In the genomic region with DNA sequence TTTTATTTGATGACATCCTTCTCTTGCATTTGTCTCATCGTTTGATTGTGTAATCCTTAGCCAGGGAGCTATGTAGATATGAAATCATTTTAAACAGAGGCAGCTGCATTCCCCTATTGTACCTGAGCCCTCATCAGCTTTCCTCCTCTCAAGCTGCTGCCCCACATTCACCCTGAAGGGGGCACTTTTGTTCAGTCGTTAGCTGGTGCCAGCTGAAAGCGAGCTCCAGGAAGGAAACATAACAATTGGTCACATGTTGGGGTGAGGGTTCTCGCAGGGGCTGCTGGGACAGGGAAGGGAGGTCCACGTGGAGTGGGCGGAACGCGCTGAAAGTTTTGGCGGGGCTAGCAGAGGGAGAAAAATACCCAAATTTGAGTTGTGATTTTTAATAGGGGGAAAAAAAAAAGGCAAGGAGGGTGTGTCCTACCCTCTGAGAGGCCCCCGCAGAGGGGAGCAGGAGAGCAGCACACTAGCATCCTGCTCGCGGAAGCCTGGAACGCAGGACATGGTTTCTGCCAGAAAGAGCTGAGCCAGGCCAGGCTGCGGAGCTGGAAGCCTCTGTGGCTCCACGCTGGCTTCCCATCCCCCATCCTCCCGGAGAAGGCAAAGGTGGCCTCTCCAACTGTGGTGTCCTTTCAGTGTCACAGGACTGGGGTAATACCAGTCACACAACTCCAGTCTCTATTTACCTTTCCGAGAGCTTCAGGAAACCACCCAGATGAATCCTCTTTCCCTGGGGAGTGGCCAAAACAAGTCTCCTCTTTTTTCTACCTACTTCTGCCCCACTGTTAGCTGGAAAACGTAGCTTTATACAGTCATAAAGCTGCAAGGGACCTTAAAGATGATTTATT, we compare ENCODE assay signal across 8 cellular contexts. TPM values are rescaled to one million over a fixed set of nuclear protein-coding genes. Genes with fewer than 3 reads are reported as not detected.
DNase-seq lines count a peak whose midpoint lies in the region; ATAC-seq, FAIRE-seq and TF ChIP-seq lines count a peak whose summit lies in the region.

No MANE protein-coding gene starts in this region.

- H3K27ac ChIP-seq in neural cell (ENCODE audit: low read length): no peak overlapping the region

- peaks cover 49% of the 10 kb centered on the region for H3K4me1 ChIP-seq in ES-I3 (ENCODE audit: insufficient read depth, low read length)

- no peaks in the 10 kb centered on the region for H3F3A ChIP-seq in neural cell (ENCODE audit: insufficient read depth, low read length, poor library complexity, severe bottlenecking)

- H3K9me3 ChIP-seq in ES-I3 (ENCODE audit: control insufficient read depth, insufficient read depth, low read length): no peaks in the 10 kb centered on the region
- no peaks in the 10 kb centered on the region for H3K9me3 ChIP-seq in neural cell (ENCODE audit: low read length)

- no peaks in the 10 kb centered on the region for H3K9me3 Mint-ChIP-seq in stimulated activated naive CD8-positive, alpha-beta T cell treated with anti-CD3 and anti-CD28 coated beads, Interleukin-15, amount 100 ng/mL, for 72 hours

- TF ChIP-seq POLR2A in H54 (IDR thresholded peaks at IDR 0.05; ENCODE audit: low read depth, low read length): 0 out of 2 replicates have a peak, but pooled peaks have one; percentile 18
- peak; percentile 82 for TF ChIP-seq POLR2A in Raji (IDR thresholded peaks at IDR 0.05; ENCODE audit: insufficient read depth, low read depth, low read length)

- peaks cover 54% of the 10 kb centered on the region for H3K4me1 Mint-ChIP-seq in stimulated activated naive CD8-positive, alpha-beta T cell treated with anti-CD3 and anti-CD28 coated beads, Interleukin-15, amount 100 ng/mL, for 72 hours

- peak; percentile 96 for TF ChIP-seq CTCF in neural cell (IDR thresholded peaks at IDR 0.05; ENCODE audit: poor library complexity, severe bottlenecking)

- H3K9me2 ChIP-seq in neural cell (ENCODE audit: insufficient read depth, low read length): no peaks in the 10 kb centered on the region

- peak overlapping the region; percentile 36 to 62 for H3K27ac Mint-ChIP-seq in stimulated activated naive CD8-positive, alpha-beta T cell treated with anti-CD3 and anti-CD28 coated beads, Interleukin-15, amount 100 ng/mL, for 72 hours

- peak overlapping the region; percentile 11 for H3K4me2 ChIP-seq in neural cell (ENCODE audit: low read length)

- peak overlapping the region; percentile 81 to 84 for H3K4me3 Mint-ChIP-seq in stimulated activated naive CD8-positive, alpha-beta T cell treated with anti-CD3 and anti-CD28 coated beads, Interleukin-15, amount 100 ng/mL, for 72 hours

- TF ChIP-seq EP300 in neural cell (conservative IDR thresholded peaks at IDR 0.05; ENCODE audit: poor library complexity, severe bottlenecking): peak; percentile 24

- TF ChIP-seq RAD21 in neural cell (conservative IDR thresholded peaks at IDR 0.05): peak; percentile 92

- H2AFZ ChIP-seq in neural cell (ENCODE audit: low read depth, low read length): no peak overlapping the region

- H4K20me1 ChIP-seq in neural cell (ENCODE audit: insufficient read depth): no peaks in the 10 kb centered on the region

- H3K79me2 ChIP-seq in neural cell (replicated peaks; ENCODE audit: insufficient read depth, low read length): no peaks in the 10 kb centered on the region

- no peaks in the 10 kb centered on the region for H3K36me3 ChIP-seq in ES-I3 (ENCODE audit: insufficient read depth, low read length)
- H3K36me3 ChIP-seq in neural cell (ENCODE audit: insufficient read depth, low read length): no peaks in the 10 kb centered on the region

- H3K4me3 ChIP-seq in neural cell (ENCODE audit: low read length): peak overlapping the region; percentile 63

- H3K27me3 Mint-ChIP-seq in stimulated activated naive CD8-positive, alpha-beta T cell treated with anti-CD3 and anti-CD28 coated beads, Interleukin-15, amount 100 ng/mL, for 72 hours: no peaks in the 10 kb centered on the region

- ATAC-seq in stimulated activated naive CD8-positive, alpha-beta T cell treated with anti-CD3 and anti-CD28 coated beads, Interleukin-15, amount 100 ng/mL, for 72 hours: peak; percentile 93

- FAIRE-seq in H54 (lab: Jason Lieb, UNC): peak; percentile 15

- H3K9ac ChIP-seq in ES-I3 (ENCODE audit: low read depth, low read length) (peak overlapping the region; percentile 47), neural cell (ENCODE audit: low read length) (peak overlapping the region; percentile 37)

- DNase-seq in H54 (ENCODE audit: insufficient read length, low spot score): peak; percentile 86
- peak; percentile 92 for DNase-seq in M059J (ENCODE audit: low read depth)
- peak; percentile 97 for DNase-seq in activated effector memory CD4-positive, alpha-beta T cell treated with anti-CD3 and anti-CD28 coated beads, Interleukin-2, amount 50 U/mL, for 16 hours
- DNase-seq in fibroblast of the conjunctiva (ENCODE audit: low read depth): peak; percentile 95
- peak; percentile 91 to 95 for DNase-seq in stimulated activated naive CD8-positive, alpha-beta T cell treated with anti-CD3 and anti-CD28 coated beads, Interleukin-15, amount 100 ng/mL, for 72 hours

- H3K27me3 ChIP-seq in neural cell (ENCODE audit: insufficient read depth, low read depth, low read length): no peaks in the 10 kb centered on the region

TF ChIP-seq in neural cell, 6 proteins besides CTCF, POLR2A, EP300 and RAD21:
- TF ChIP-seq SMC3 (conservative IDR thresholded peaks at IDR 0.05; ENCODE audit: poor library complexity) (peak; percentile 89), POLR2AphosphoS5 (IDR thresholded peaks at IDR 0.05) (peak; percentile 12), MXI1 (conservative IDR thresholded peaks at IDR 0.05; ENCODE audit: poor library complexity, severe bottlenecking) (peak; percentile 99), TAF1 (IDR thresholded peaks at IDR 0.05; ENCODE audit: low read depth) (peak; percentile 31), REST (IDR thresholded peaks at IDR 0.05; ENCODE audit: borderline replicate concordance) (no peak), EZH2 (IDR thresholded peaks at IDR 0.05; ENCODE audit: borderline replicate concordance, insufficient read depth, low read length, poor library complexity, severe bottlenecking) (no peak)

RNA-seq across cellular contexts. Expression of gene MSL1, which starts 8.4 kb away (rescaled TPM):
- 33.2 and 61.3 TPM in 2 replicates for total RNA-seq in M059J (2014; rRNA removed; shearing (Covaris generic))
- polyA plus RNA-seq in neural cell: 118 and 137 TPM in 2 replicates
- polyA minus RNA-seq in neural cell: 103 and 105 TPM in 2 replicates

RNA-seq across cellular contexts. Expression of gene NR1D1, which starts 12.9 kb away (rescaled TPM):
- 5.7 and 6.3 TPM in 2 replicates for total RNA-seq in M059J (2014; rRNA removed; shearing (Covaris generic))
- 0.73 TPM in 1 of 2 replicates, not detected in the other for polyA plus RNA-seq in neural cell
- 0.24 and 0.35 TPM in 2 replicates for polyA minus RNA-seq in neural cell

RNA-seq across cellular contexts. Expression of gene CASC3, which starts 27.0 kb away (rescaled TPM):
- 23.5 and 28.2 TPM in 2 replicates for total RNA-seq in M059J (2014; rRNA removed; shearing (Covaris generic))
- 50.6 and 52.3 TPM in 2 replicates for polyA plus RNA-seq in neural cell
- polyA minus RNA-seq in neural cell: 65.0 and 70.7 TPM in 2 replicates

RNA-seq across cellular contexts. Expression of gene THRA, which starts 50.6 kb away (rescaled TPM):
- total RNA-seq in M059J (2014; rRNA removed; shearing (Covaris generic)): 19.2 and 26.7 TPM in 2 replicates
- polyA plus RNA-seq in neural cell: 97.2 and 111 TPM in 2 replicates
- polyA minus RNA-seq in neural cell: 66.8 and 74.3 TPM in 2 replicates

RNA-seq across cellular contexts. Expression of gene MED24, which starts 59.1 kb away (rescaled TPM):
- 25.9 and 29.1 TPM in 2 replicates for total RNA-seq in M059J (2014; rRNA removed; shearing (Covaris generic))
- 159 and 161 TPM in 2 replicates for polyA plus RNA-seq in neural cell
- 120 and 133 TPM in 2 replicates for polyA minus RNA-seq in neural cell
